ENCODE assay signal across 22 cellular contexts in the genomic region with DNA sequence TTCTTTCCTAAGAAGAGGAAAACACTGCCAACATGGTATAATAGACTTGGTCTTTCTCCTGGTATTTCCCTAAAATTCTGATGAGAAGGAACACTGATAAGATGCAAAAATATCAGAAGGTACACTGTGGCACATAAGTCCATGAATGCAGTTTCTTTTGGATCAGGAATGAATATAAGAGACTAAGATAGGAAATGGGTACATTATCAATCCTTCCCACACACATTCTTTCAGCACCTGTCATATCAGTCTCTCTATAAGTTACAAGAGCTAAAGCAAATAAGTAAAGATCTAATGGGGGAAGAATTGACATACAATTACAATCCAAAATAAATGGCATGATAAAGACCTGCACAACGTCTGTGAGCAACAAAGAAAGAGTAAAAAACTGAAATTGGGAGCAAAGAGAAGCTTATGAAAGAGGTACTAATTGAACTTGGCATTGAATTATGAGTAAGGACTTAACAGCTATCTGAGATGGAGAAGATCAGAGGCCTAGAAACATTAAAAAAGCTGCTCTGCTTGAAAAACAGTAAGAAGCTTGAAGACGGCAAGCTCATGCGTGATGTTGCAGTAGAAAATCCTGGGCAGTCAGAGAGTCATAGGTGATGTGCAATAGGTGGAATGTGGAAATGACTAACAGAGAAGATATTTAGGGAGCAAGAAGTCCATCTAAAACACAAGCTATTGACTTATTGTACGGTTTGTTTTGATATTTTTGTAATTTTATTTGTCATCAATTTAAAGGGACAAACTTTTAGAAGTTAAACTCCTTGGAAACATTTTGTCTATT.
A peak's percentile ranks its signal among the peaks of the same experiment; 100 is the strongest.
DNase-seq lines count a peak whose midpoint lies in the region; ATAC-seq and TF ChIP-seq lines count a peak whose summit lies in the region.
"Had no signal": no experiment of that assay in that cellular context is flagged by ENCODE, and none has a peak within 500 bp of the region (broad histone marks: within the 10 kb centered on the region; RNA-seq: fewer than 3 reads in every experiment).

No MANE protein-coding gene starts in this region.

- CTCF ChIA-PET in CD4-positive, alpha-beta memory T cell (lab: Charles Lee; ENCODE audit: partially characterized antibody), result no interaction called here

- H3K4me3 ChIP-seq in adipocyte (ENCODE audit: low read length) (no peak overlapping the region), foreskin fibroblast (ENCODE audit: low read depth in 1 of 2, low read length in 2 of 2) (no peak overlapping the region), smooth muscle cell (no peak overlapping the region)
- no peak overlapping the region for H3K4me3 ChIP-seq in CD4-positive, alpha-beta memory T cell (ENCODE audit: low read length in 2 of 2)
- H3K4me3 ChIP-seq: dorsolateral prefrontal cortex, esophagus squamous epithelium, GM23338, lung had no signal

- peak overlapping the region; percentile 58 for H3K4me2 ChIP-seq in smooth muscle cell
- H3K4me2 ChIP-seq: GM23338 had no signal

- POLR2A ChIA-PET in CD4-positive, alpha-beta memory T cell (lab: Charles Lee; ENCODE audit: partially characterized antibody), result no interaction called here

- H3K4me1 Mint-ChIP-seq in CD4-positive, alpha-beta memory T cell, result no peaks in the 10 kb centered on the region
- H3K4me1 Mint-ChIP-seq: GM23338 had no signal

- no peaks in the 10 kb centered on the region for H4K20me1 ChIP-seq in smooth muscle cell (ENCODE audit: low read depth)

- no peak for ATAC-seq in HG03565 (IDR thresholded peaks at IDR 0.05; ENCODE audit: unreplicated experiment)
- no peak for ATAC-seq in GM19452 (IDR thresholded peaks at IDR 0.05; ENCODE audit: unreplicated experiment)
- ATAC-seq: GM23338, HepG2 had no signal

- H3K27me3 Mint-ChIP-seq in CD4-positive, alpha-beta memory T cell, result no peaks in the 10 kb centered on the region

- TF ChIP-seq CTCF in foreskin fibroblast (IDR thresholded peaks at IDR 0.05; ENCODE audit: low read depth, low read length), result no peak
- no peak for TF ChIP-seq CTCF in smooth muscle cell (IDR thresholded peaks at IDR 0.05; ENCODE audit: borderline replicate concordance, insufficient read depth, poor library complexity, severe bottlenecking)

- peaks cover 6% of the 10 kb centered on the region for H3F3A ChIP-seq in smooth muscle cell (ENCODE audit: low read depth)

- H3K27me3 ChIP-seq in adipocyte (replicated peaks; ENCODE audit: control insufficient read depth, insufficient read depth, low read length), result no peaks in the 10 kb centered on the region
- no peaks in the 10 kb centered on the region for H3K27me3 ChIP-seq in smooth muscle cell (ENCODE audit: low read depth)
- no peaks in the 10 kb centered on the region for H3K27me3 ChIP-seq in CD4-positive, alpha-beta memory T cell (ENCODE audit: insufficient read depth, low read length)
- H3K27me3 ChIP-seq: dorsolateral prefrontal cortex, esophagus squamous epithelium had no signal

- intact Hi-C loops in CD4-positive, alpha-beta memory T cell (cut with micrococcal nuclease), result no loop called here

- WGBS in smooth muscle cell (ENCODE audit: low lambda C conversion rate), result 39% methylated on average over 4 of the region's 4 CpGs

- DNase-seq in HPDE6-E6E7 (ENCODE audit: extremely low spot score) (peak; percentile 4), adipocyte (ENCODE audit: low read depth) (peak; percentile 32), foreskin fibroblast (peak; percentile 29 to 36), smooth muscle cell (lab: John Stamatoyannopoulos, UW; ENCODE audit: unreplicated experiment) (no peak)
- DNase-seq in CD4-positive, alpha-beta memory T cell, result no peak
- DNase-seq: activated CD4-positive, CD25-positive, alpha-beta regulatory T cell; activated effector memory CD4-positive, alpha-beta T cell treated with anti-CD3 and anti-CD28 coated beads, Interleukin-2, amount 50 U/mL, for 16 hours; aorta; DMS79; dorsolateral prefrontal cortex; esophagus squamous epithelium; NCI-H2107; NCI-H774; retina; stimulated activated CD4-positive, alpha-beta T cell treated with anti-CD3 and anti-CD28 coated beads, Interleukin-1b, Interleukin-23, amount 100 ng/mL, for 48 hours; substantia nigra had no signal

- no peaks in the 10 kb centered on the region for H3K4me1 ChIP-seq in adipocyte (ENCODE audit: control insufficient read depth, insufficient read depth, low read length)
- H3K4me1 ChIP-seq in smooth muscle cell (ENCODE audit: low read depth), result peaks cover 16% of the 10 kb centered on the region
- H3K4me1 ChIP-seq in CD4-positive, alpha-beta memory T cell (ENCODE audit: insufficient read depth, low read length), result no peaks in the 10 kb centered on the region
- H3K4me1 ChIP-seq: esophagus squamous epithelium had no signal

- H3K9ac ChIP-seq in adipocyte (ENCODE audit: low read length), result no peak overlapping the region
- peak overlapping the region; percentile 21 for H3K9ac ChIP-seq in smooth muscle cell (ENCODE audit: low read depth)

- no peak overlapping the region for H3K4me3 Mint-ChIP-seq in CD4-positive, alpha-beta memory T cell
- H3K4me3 Mint-ChIP-seq: GM23338 had no signal

- H3K27ac Mint-ChIP-seq in CD4-positive, alpha-beta memory T cell, result no peak overlapping the region
- H3K27ac Mint-ChIP-seq: GM23338 had no signal

- no peaks in the 10 kb centered on the region for H3K79me2 ChIP-seq in smooth muscle cell (ENCODE audit: low read depth)

- H2AFZ ChIP-seq in smooth muscle cell (ENCODE audit: low read depth), result peak overlapping the region; percentile 14
- H2AFZ ChIP-seq: GM23338 had no signal

- H3K27ac ChIP-seq in smooth muscle cell (ENCODE audit: low read depth), result peak overlapping the region; percentile 85
- no peak overlapping the region for H3K27ac ChIP-seq in CD4-positive, alpha-beta memory T cell (ENCODE audit: low read depth, low read length)
- H3K27ac ChIP-seq: C4-2B, dorsolateral prefrontal cortex, esophagus squamous epithelium had no signal

- H3K36me3 ChIP-seq in adipocyte (ENCODE audit: control insufficient read depth, insufficient read depth, low read length, severe bottlenecking) (no peaks in the 10 kb centered on the region), smooth muscle cell (ENCODE audit: low read depth) (no peaks in the 10 kb centered on the region)
- H3K36me3 ChIP-seq in CD4-positive, alpha-beta memory T cell (ENCODE audit: insufficient read depth, low read length), result no peaks in the 10 kb centered on the region
- H3K36me3 ChIP-seq: esophagus squamous epithelium had no signal

- no peaks in the 10 kb centered on the region for H3K9me3 ChIP-seq in adipocyte (ENCODE audit: control insufficient read depth, low read length)
- no peaks in the 10 kb centered on the region for H3K9me3 ChIP-seq in smooth muscle cell (replicated peaks; ENCODE audit: low read depth)
- H3K9me3 ChIP-seq in CD4-positive, alpha-beta memory T cell (ENCODE audit: control insufficient read depth in 1 of 2, low read length in 2 of 2), result no peaks in the 10 kb centered on the region
- H3K9me3 ChIP-seq: esophagus squamous epithelium had no signal

- no peaks in the 10 kb centered on the region for H3K36me3 Mint-ChIP-seq in CD4-positive, alpha-beta memory T cell

- peaks cover 3 to 25% (median 12%) of the 10 kb centered on the region in 8 donors for H3K9me3 Mint-ChIP-seq in CD4-positive, alpha-beta memory T cell
- H3K9me3 Mint-ChIP-seq: GM23338 had no signal

Comparison
In these comparisons a context has a peak if more than half of its experiments do, and no peak if none do; other contexts are left out.
1. DNase-seq: peak in HPDE6-E6E7 (single experiment), adipocyte (single experiment) and foreskin fibroblast (2 of 2); none in smooth muscle cell (single experiment) and CD4-positive, alpha-beta memory T cell (0 of 5).